27 cellular contexts compared by ENCODE assay signal in the genomic region with DNA sequence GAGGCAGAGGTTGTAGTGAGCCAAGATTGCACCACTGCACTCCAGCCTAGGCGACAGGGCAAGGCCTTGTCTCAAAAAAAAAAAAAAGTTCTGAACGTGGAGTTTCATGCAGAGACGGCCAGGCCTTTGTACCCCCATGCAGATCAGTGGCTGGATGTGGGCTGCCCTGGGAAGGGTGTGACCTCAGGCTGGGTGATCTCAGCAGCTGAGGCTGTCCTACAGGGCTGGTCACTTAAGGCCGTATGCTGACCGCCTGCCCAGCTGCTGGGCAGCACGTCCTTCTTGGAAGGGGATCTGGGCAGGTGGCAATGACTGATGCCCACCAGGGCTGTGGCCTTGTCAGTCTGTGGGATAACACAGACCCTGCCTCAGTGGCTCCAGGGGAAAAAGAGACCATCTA.
"Had no signal": no experiment of that assay in that cellular context is flagged by ENCODE, and none has a peak within 500 bp of the region (broad histone marks: within the 10 kb centered on the region; RNA-seq: fewer than 3 reads in every experiment).

No MANE protein-coding gene starts in this region.

- H3K36me3 ChIP-seq: esophagus muscularis mucosa, gastrocnemius medialis, left ventricle myocardium inferior, lower lobe of right lung, neutrophil, spleen, stomach, thoracic aorta, transverse colon had no signal

- H3K27ac Mint-ChIP-seq: dendritic cell treated with granulocyte-macrophage colony-stimulating factor and Interleukin-4, amounts not matched to agents 40 ng/mL and 50 ng/mL, for 4 days; effector memory CD8-positive, alpha-beta T cell; immature natural killer cell; mesothelial cell of epicardium; naive thymus-derived CD4-positive, alpha-beta T cell; nephron progenitor cell had no signal

- H3K4me3 ChIP-seq: esophagus muscularis mucosa, gastrocnemius medialis, left ventricle myocardium inferior, lower lobe of right lung, psoas muscle, spleen, stomach, thoracic aorta, transverse colon had no signal

- H3K27me3 Mint-ChIP-seq: dendritic cell treated with granulocyte-macrophage colony-stimulating factor and Interleukin-4, amounts not matched to agents 40 ng/mL and 50 ng/mL, for 4 days; effector memory CD8-positive, alpha-beta T cell; memory B cell; naive thymus-derived CD4-positive, alpha-beta T cell had no signal

- H3K4me3 Mint-ChIP-seq: dendritic cell treated with granulocyte-macrophage colony-stimulating factor and Interleukin-4, amounts not matched to agents 40 ng/mL and 50 ng/mL, for 4 days; effector memory CD8-positive, alpha-beta T cell; immature natural killer cell; memory B cell; mesothelial cell of epicardium; naive thymus-derived CD4-positive, alpha-beta T cell; nephron progenitor cell had no signal

- H3K4me1 Mint-ChIP-seq: immature natural killer cell, mesothelial cell of epicardium, nephron progenitor cell had no signal

- DNase-seq: effector memory CD8-positive, alpha-beta T cell; gastrocnemius medialis; glutamatergic neuron; immature natural killer cell; left cardiac atrium; left ventricle myocardium inferior; lower lobe of right lung; naive thymus-derived CD4-positive, alpha-beta T cell; nephron progenitor cell; psoas muscle; retina; spleen; stimulated activated CD4-positive, alpha-beta T cell treated with anti-CD3 and anti-CD28 coated beads, Interleukin-15, amount 100 ng/mL, for 24 hours; stimulated activated CD4-positive, alpha-beta T cell treated with anti-CD3 and anti-CD28 coated beads, Interleukin-1b, Interleukin-23, amount 100 ng/mL, for 48 hours; stimulated activated CD4-positive, alpha-beta T cell treated with anti-CD3 and anti-CD28 coated beads, Interleukin-4, amount 100 ng/mL, for 24 hours; stimulated activated naive CD4-positive, alpha-beta T cell; stomach; substantia nigra; transverse colon had no signal

- H3K9me3 ChIP-seq: esophagus muscularis mucosa, gastrocnemius medialis, left ventricle myocardium inferior, lower lobe of right lung, neutrophil, psoas muscle, spleen, stomach, thoracic aorta, transverse colon had no signal

- H3K36me3 Mint-ChIP-seq: immature natural killer cell, memory B cell had no signal

- H3K9me3 Mint-ChIP-seq: effector memory CD8-positive, alpha-beta T cell; immature natural killer cell; nephron progenitor cell had no signal

- H3K4me1 ChIP-seq: esophagus muscularis mucosa, gastrocnemius medialis, left ventricle myocardium inferior, lower lobe of right lung, psoas muscle, stomach, transverse colon had no signal

- H3K27ac ChIP-seq: epithelial cell of prostate, esophagus muscularis mucosa, gastrocnemius medialis, left ventricle myocardium inferior, lower lobe of right lung, neutrophil, psoas muscle, spleen, stomach, thoracic aorta, transverse colon had no signal

- ATAC-seq: effector memory CD8-positive, alpha-beta T cell; gastrocnemius medialis; left cardiac atrium; lower lobe of right lung; naive thymus-derived CD4-positive, alpha-beta T cell; psoas muscle; sciatic nerve had no signal
